ENCODE assay signal across 10 cellular contexts in the genomic region with DNA sequence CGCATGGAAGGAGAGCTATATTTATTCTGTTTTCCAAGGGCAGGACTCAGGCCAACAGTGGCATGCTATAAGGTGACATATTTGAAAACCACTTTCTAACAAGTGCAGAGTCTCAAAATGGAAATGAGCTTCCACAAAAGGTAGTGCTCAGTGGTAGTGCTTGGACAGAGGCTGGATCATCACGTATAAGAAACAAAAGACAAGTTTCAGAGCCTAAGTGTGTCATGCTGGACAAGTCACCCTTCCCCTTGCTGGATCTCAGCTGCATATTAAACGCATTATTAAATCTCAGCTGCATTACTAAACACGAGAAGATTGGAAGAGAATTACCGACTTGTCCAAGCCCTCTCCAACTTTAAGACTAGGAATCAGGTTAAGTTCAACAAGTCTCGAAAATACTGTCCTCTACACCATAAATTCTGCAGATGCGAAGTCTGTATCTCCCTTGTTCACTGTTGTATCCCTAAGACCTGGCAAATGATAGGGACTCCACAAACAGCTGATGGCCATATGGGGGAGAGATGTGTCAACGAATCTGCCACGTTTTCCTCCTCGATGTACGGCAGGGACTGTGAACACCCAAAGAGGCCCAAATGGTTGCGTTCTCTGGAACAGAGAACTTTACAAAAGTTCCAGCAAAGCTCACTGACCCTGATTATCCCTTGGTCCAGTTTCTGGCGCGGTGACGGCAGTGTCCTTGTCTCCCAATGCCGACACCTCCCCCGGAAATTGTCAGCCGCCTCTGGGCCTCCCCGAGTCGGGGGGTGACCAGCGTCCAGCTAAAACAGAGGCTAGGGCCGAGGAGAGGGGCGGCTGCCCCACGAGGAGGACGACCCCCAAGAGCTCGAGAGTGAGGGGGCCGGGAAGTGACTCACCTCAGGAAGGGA. TPM values are rescaled to one million over a fixed set of nuclear protein-coding genes. Genes with fewer than 3 reads are reported as not detected.
DNase-seq lines count a peak whose midpoint lies in the region; ATAC-seq, FAIRE-seq and TF ChIP-seq lines count a peak whose summit lies in the region.
"Had no signal": no experiment of that assay in that cellular context is flagged by ENCODE, and none has a peak within 500 bp of the region (broad histone marks: within the 10 kb centered on the region; RNA-seq: fewer than 3 reads in every experiment).

No MANE protein-coding gene starts in this region.

- peak overlapping the region; percentile 99 for H3K4me3 ChIP-seq in GM12878
- H3K4me3 ChIP-seq in thoracic aorta = peak overlapping the region; percentile 95

- no peak; a peak in 1 of 6 replicates for TF ChIP-seq CTCF in GM12878 (IDR thresholded peaks at IDR 0.05 in 2 of 3, conservative IDR thresholded peaks at IDR 0.05 in 1 of 3; ENCODE audit: control insufficient read depth in 2 of 3, extremely low read depth in 1 of 3, insufficient read depth in 1 of 3, low read depth in 3 of 3, low read length in 3 of 3)
- TF ChIP-seq CTCF in thoracic aorta (IDR thresholded peaks at IDR 0.05) = no peak

- SMC1A ChIA-PET in GM12878 (lab: Charles Lee; ENCODE audit: uncharacterized antibody, unreplicated experiment) = interaction anchor here (0.9 to 1.8 kb wide), 2 partner anchors 14 to 56 kb away, joined by 4 to 5 read pairs; no protein-coding TSS in a partner anchor

- no peak for TF ChIP-seq EP300 in GM12878 (IDR thresholded peaks at IDR 0.05; ENCODE audit: borderline replicate concordance in 1 of 2, control insufficient read depth in 1 of 2, low read depth in 2 of 2, low read length in 2 of 2)

- no peak for TF ChIP-seq POLR2A in GM12878 (IDR thresholded peaks at IDR 0.05; ENCODE audit: low read depth, low read length)

- peak overlapping the region; percentile 99 for H3K9ac ChIP-seq in GM12878 (ENCODE audit: control insufficient read depth, insufficient read depth, low read length)

- FAIRE-seq in GM12878 (lab: Jason Lieb, UNC) = peak; percentile 74

- H3K79me2 ChIP-seq in GM12878 (ENCODE audit: control insufficient read depth, insufficient read depth, low read length) = peaks cover 53% of the 10 kb centered on the region

- H3K27me3 ChIP-seq in GM12878 (replicated peaks in 1 of 2; ENCODE audit: control insufficient read depth in 2 of 2, insufficient read depth in 2 of 2, low read length in 1 of 2) (no peaks in the 10 kb centered on the region), layer of hippocampus (ENCODE audit: control insufficient read depth, insufficient read depth, low read length) (no peaks in the 10 kb centered on the region), thoracic aorta (replicated peaks; ENCODE audit: insufficient read depth) (no peaks in the 10 kb centered on the region)

- no peak for TF ChIP-seq RAD21 in GM12878 (IDR thresholded peaks at IDR 0.05; ENCODE audit: insufficient read depth, low read depth, low read length)

- no peaks in the 10 kb centered on the region for H4K20me1 ChIP-seq in GM12878 (ENCODE audit: control insufficient read depth, insufficient read depth)

- H2AFZ ChIP-seq in GM12878 (ENCODE audit: control insufficient read depth, low read depth, low read length) = peak overlapping the region; percentile 98

- ATAC-seq in GM19324 (IDR thresholded peaks at IDR 0.05; ENCODE audit: low FRiP score, unreplicated experiment) (peak; percentile 15), HG03439 (IDR thresholded peaks at IDR 0.05; ENCODE audit: unreplicated experiment) (peak; percentile 29), GM12878 (peak; percentile 41), thoracic aorta (ENCODE audit: insufficient number of reproducible peaks, low FRiP score, low read depth) (peak; percentile 31)

- in situ Hi-C loops in GM12878 (cut with MboI) = no loop called here

- peak overlapping the region; percentile 90 for H3K27ac ChIP-seq in GM12878 (ENCODE audit: control insufficient read depth, insufficient read depth)
- H3K27ac ChIP-seq in layer of hippocampus (ENCODE audit: low read depth, low read length) = peak overlapping the region; percentile 3
- peak overlapping the region; percentile 77 to 90 for H3K27ac ChIP-seq in thoracic aorta

- RAD21 ChIA-PET in GM12878 (lab: Charles Lee; ENCODE audit: unreplicated experiment) = interaction anchor here (1.6 kb wide), 1 partner anchor 123 kb away, joined by 9 read pairs; the partner anchor contains the start of gene PDIA6

- H3K4me1 ChIP-seq in GM12878 (ENCODE audit: control insufficient read depth, insufficient read depth, low read length) (peaks cover 6% of the 10 kb centered on the region; the same call in 1 of the 2 replicates), thoracic aorta (ENCODE audit: control insufficient read depth in 1 of 2, low read depth in 2 of 2) (peaks cover 11 to 21% of the 10 kb centered on the region in 2 donors)

- BruUV-seq in GM12878 (replicated peaks; lab: Mats Ljungman, UMichigan) = no TSS peak

- H3K9me3 ChIP-seq in GM12878 (replicated peaks; ENCODE audit: control insufficient read depth, insufficient read depth, low read length) = no peaks in the 10 kb centered on the region
- no peaks in the 10 kb centered on the region for H3K9me3 ChIP-seq in thoracic aorta

- peak; percentile 46 for DNase-seq in AG20443 (ENCODE audit: low spot score)
- DNase-seq in GM12878 (ENCODE audit: low read depth, low spot score) = no peak
- no peak for DNase-seq in thoracic aorta (ENCODE audit: low spot score)
- DNase-seq in NCI-H345 (lab: John Stamatoyannopoulos, UW) = no peak
- DNase-seq in activated T-cell treated with anti-CD3 and anti-CD28 coated beads, Interleukin-2, amount 50 U/mL, for 1 hour = no peak

- CTCF ChIA-PET in GM12878 (lab: Yijun Ruan, JAX) = interaction anchor here (0.5 to 1.7 kb wide), 6 partner anchors 14 to 1673 kb away, joined by 3 to 5 read pairs (median 3); no protein-coding TSS in a partner anchor

- intact Hi-C loops in GM12878 (cut with micrococcal nuclease; ENCODE audit: unreplicated experiment) = no loop called here

- H3K36me3 ChIP-seq in GM12878 (ENCODE audit: control insufficient read depth in 2 of 2, insufficient read depth in 2 of 2, low read length in 1 of 2) (no peaks in the 10 kb centered on the region), thoracic aorta (no peaks in the 10 kb centered on the region)

- peak overlapping the region; percentile 79 for H3K4me2 ChIP-seq in GM12878 (ENCODE audit: control insufficient read depth, insufficient read depth)

- 2% methylated on average over 27 of the region's 27 CpGs for WGBS in GM12878 (ENCODE audit: insufficient coverage, insufficient replicate concordance, low lambda C conversion rate, missing lambda C conversion rate)

- POLR2A ChIA-PET in GM12878 (lab: Charles Lee) = interaction anchor here (0.6 to 1.4 kb wide), 6 partner anchors 11 to 569 kb away, joined by 3 to 6 read pairs (median 3); partner anchors contain the start of gene PDIA6

TF ChIP-seq in GM12878, 131 proteins besides CTCF, POLR2A, EP300 and RAD21 (continues in another document):
- TF ChIP-seq, protein P1, sequence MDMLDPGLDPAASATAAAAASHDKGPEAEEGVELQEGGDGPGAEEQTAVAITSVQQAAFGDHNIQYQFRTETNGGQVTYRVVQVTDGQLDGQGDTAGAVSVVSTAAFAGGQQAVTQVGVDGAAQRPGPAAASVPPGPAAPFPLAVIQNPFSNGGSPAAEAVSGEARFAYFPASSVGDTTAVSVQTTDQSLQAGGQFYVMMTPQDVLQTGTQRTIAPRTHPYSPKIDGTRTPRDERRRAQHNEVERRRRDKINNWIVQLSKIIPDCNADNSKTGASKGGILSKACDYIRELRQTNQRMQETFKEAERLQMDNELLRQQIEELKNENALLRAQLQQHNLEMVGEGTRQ (IDR thresholded peaks at IDR 0.05; ENCODE audit: borderline replicate concordance, low read depth, low read length) = no peak
- TF ChIP-seq LARP7 (IDR thresholded peaks at IDR 0.05) = no peak

RNA-seq across cellular contexts. Expression of gene NOL10, which starts 0.6 kb away (rescaled TPM):
- total RNA-seq in GM12878 (2013; cell fraction: nucleolus; rRNA removed) = 47.3 and 75.2 TPM in 2 replicates
- total RNA-seq in GM12878 (2014; rRNA removed) (30.8 and 31.5 TPM in 2 replicates), GM12878 (2014; rRNA removed; fragmentation: Illumina TruSeq; extraction: Trizol) (35.4 and 38.6 TPM in 2 replicates), GM12878 (2021) (25.7 and 29.2 TPM in 2 replicates), thoracic aorta (10 to 100 TPM; 16.5 to 34.8 TPM)
- 8.9 TPM for polyA plus RNA-seq in GM12878 (2011; ENCODE audit: low read depth)
- polyA plus RNA-seq in GM12878 (2011; rRNA removed) (36.6 and 39.3 TPM in 2 replicates), GM12878 (2014; fragmentation: Illumina TruSeq; extraction: Trizol) (37.9 and 45.2 TPM in 2 replicates), GM12878 (2014; fragmentation: Nextera tagmentation; extraction: Ambion mirVana) (10 to 100 TPM; 21.2 to 22.7 TPM), GM12878 (2014; rRNA removed) (20.8 and 23.4 TPM in 2 replicates), GM12878 (2016; fragmentation: Nextera tagmentation; extraction: Ambion mirVana) (10 to 100 TPM; 42.9 to 44.5 TPM)
- polyA plus RNA-seq in GM12878 (2011; cell fraction: cytosol; rRNA removed) = 17.6 and 20.2 TPM in 2 replicates
- polyA plus RNA-seq in GM12878 (2011; cell fraction: nucleus; rRNA removed) = 15.3 and 21.3 TPM in 2 replicates
- 12.8 and 14.7 TPM in 2 replicates for polyA plus RNA-seq in GM12878 (2012)
- polyA minus RNA-seq in GM12878 (2011; rRNA and poly(A)+ RNA removed) = 47.8 and 54.8 TPM in 2 replicates
- 15.2 and 17.7 TPM in 2 replicates for polyA minus RNA-seq in GM12878 (2011; cell fraction: cytosol; rRNA and poly(A)+ RNA removed)
- polyA minus RNA-seq in GM12878 (2011; cell fraction: nucleus; rRNA and poly(A)+ RNA removed) = 17.4 and 25.3 TPM in 2 replicates

RNA-seq across cellular contexts. Expression of gene ATP6V1C2, which starts 32.3 kb away (rescaled TPM):
- 0.66 and 1.8 TPM in 2 replicates for total RNA-seq in GM12878 (2013; cell fraction: nucleolus; rRNA removed)
- total RNA-seq in GM12878 (2014; rRNA removed) = 0.05 and 0.06 TPM in 2 replicates
- total RNA-seq in GM12878 (2014; rRNA removed; fragmentation: Illumina TruSeq; extraction: Trizol) = 0.04 and 0.09 TPM in 2 replicates
- total RNA-seq in GM12878 (2021) = not detected in 2 replicates
- polyA plus RNA-seq in GM12878 (2011; ENCODE audit: low read depth) = 2.1 TPM
- polyA plus RNA-seq in GM12878 (2011; rRNA removed) = 0.34 and 0.36 TPM in 2 replicates
- polyA plus RNA-seq in GM12878 (2011; cell fraction: cytosol; rRNA removed) = 0.06 and 0.18 TPM in 2 replicates
- 1.3 TPM in 2 replicates for polyA plus RNA-seq in GM12878 (2011; cell fraction: nucleus; rRNA removed)
- polyA plus RNA-seq in GM12878 (2012) = 1.6 and 2.1 TPM in 2 replicates
- polyA plus RNA-seq in GM12878 (2014; fragmentation: Illumina TruSeq; extraction: Trizol) = 0.06 and 0.09 TPM in 2 replicates
- under 1 TPM; 0.24 to 0.42 TPM for polyA plus RNA-seq in GM12878 (2014; fragmentation: Nextera tagmentation; extraction: Ambion mirVana)
- polyA plus RNA-seq in GM12878 (2014; rRNA removed) = 0.13 TPM in 1 of 2 replicates, not detected in the other
- polyA plus RNA-seq in GM12878 (2016; fragmentation: Nextera tagmentation; extraction: Ambion mirVana) = 1 to 10 TPM; 1.2 to 1.5 TPM
- 0.05 and 0.07 TPM in 2 replicates for polyA minus RNA-seq in GM12878 (2011; rRNA and poly(A)+ RNA removed)
- not detected in 2 replicates for polyA minus RNA-seq in GM12878 (2011; cell fraction: cytosol; rRNA and poly(A)+ RNA removed)
- 0.12 TPM in 1 of 2 replicates, not detected in the other for polyA minus RNA-seq in GM12878 (2011; cell fraction: nucleus; rRNA and poly(A)+ RNA removed)
- total RNA-seq in thoracic aorta = 1 to 10 TPM in 1 of 2 donors, not detected in 1; 5.3 TPM
- total RNA-seq: HT1080, pulmonary artery endothelial cell had no signal

Comparison
In these comparisons a context has a peak if more than half of its experiments do, and no peak if none do; other contexts are left out.
1. H3K27ac ChIP-seq: peak in every context shown above with its lines; median percentile 90 in GM12878; 84 in thoracic aorta; 3 in layer of hippocampus.